In the genomic region with DNA sequence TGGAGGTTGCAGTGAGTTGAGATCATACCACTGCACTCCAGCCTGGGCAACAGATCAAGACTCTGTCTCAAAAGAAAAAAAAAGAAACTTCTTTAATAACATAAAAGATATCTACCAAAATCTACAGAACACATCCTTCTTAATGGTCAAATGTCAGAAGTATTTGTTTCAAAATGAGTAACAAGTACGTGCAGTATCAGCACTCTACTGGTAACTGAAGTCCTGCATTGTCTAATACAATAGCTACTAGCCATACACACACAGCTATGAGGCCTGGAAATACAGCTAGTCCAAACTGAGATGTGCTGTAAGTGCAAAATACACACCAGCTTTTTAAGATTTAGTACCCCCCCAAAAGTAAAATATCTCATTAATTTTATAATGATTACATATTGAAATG, we compare ENCODE assay signal across 28 cellular contexts.
DNase-seq lines count a peak whose midpoint lies in the region; ATAC-seq and TF ChIP-seq lines count a peak whose summit lies in the region.
"Had no signal": no experiment of that assay in that cellular context is flagged by ENCODE, and none has a peak within 500 bp of the region (broad histone marks: within the 10 kb centered on the region; RNA-seq: fewer than 3 reads in every experiment).

No MANE protein-coding gene starts in this region.

- TF ChIP-seq CTCF in GM13977 (IDR thresholded peaks at IDR 0.05; ENCODE audit: extremely low read depth, insufficient read depth, missing control alignments) = no peak

- in situ Hi-C loops in GM13977 (cut with MboI; ENCODE audit: low pct_unique_long_range_greater_than_20kb, low sequenced_read_pairs, unreplicated experiment) = loop anchor here (10.0 kb wide), 1 partner anchor 487 kb away; no protein-coding TSS in a partner anchor

- peak; percentile 52 for ATAC-seq in GM19455 (IDR thresholded peaks at IDR 0.05; ENCODE audit: unreplicated experiment)
- ATAC-seq in HG02885 (IDR thresholded peaks at IDR 0.05; ENCODE audit: poor library complexity, unreplicated experiment) = peak; percentile 75
- ATAC-seq in HG03520 (IDR thresholded peaks at IDR 0.05; ENCODE audit: unreplicated experiment) = peak; percentile 73
- no peak for ATAC-seq in GM21717 (IDR thresholded peaks at IDR 0.05; ENCODE audit: unreplicated experiment)
- no peak for ATAC-seq in GM21381 (IDR thresholded peaks at IDR 0.05; ENCODE audit: unreplicated experiment)
- ATAC-seq in GM19023 (IDR thresholded peaks at IDR 0.05; ENCODE audit: unreplicated experiment) = no peak
- ATAC-seq: esophagus mucosa, heart left ventricle, lower lobe of right lung, natural killer cell, psoas muscle had no signal

- DNase-seq in GM13977 (ENCODE audit: low spot score) = peak; percentile 36
- DNase-seq in C1 segment of cervical spinal cord (lab: John Stamatoyannopoulos, UW) = no peak
- DNase-seq: ACHN; activated effector memory CD4-positive, alpha-beta T cell treated with Interleukin-2 at 50 U/mL for 16 hours; activated naive CD8-positive, alpha-beta T cell treated with anti-CD3 and anti-CD28 coated beads, Interleukin-2, amount 10 ng/mL, durations not matched to agents 7 days and 5 days; BE2C; caudate nucleus; cortex of kidney; endodermal cell; foreskin fibroblast; heart left ventricle; KG1; lower lobe of right lung; MM.1S; natural killer cell; NCI-H2081; NCI-H82; occipital lobe; psoas muscle; stimulated activated CD4-positive, alpha-beta T cell treated with anti-CD3 and anti-CD28 coated beads, Interleukin-15, amount 100 ng/mL, for 24 hours; stimulated activated naive CD4-positive, alpha-beta T cell had no signal

Comparison
In these comparisons a context has a peak if more than half of its experiments do, and no peak if none do; other contexts are left out.
1. ATAC-seq: peak in GM19455 (single experiment), HG02885 (single experiment) and HG03520 (single experiment); none in GM21717 (single experiment), GM21381 (single experiment) and GM19023 (single experiment).